In genomic region chr1:94654031-94654430, GRCh38 we compare ENCODE assay signal across 11 cellular contexts.
DNase-seq lines count a peak whose midpoint lies in the region; ATAC-seq, FAIRE-seq and TF ChIP-seq lines count a peak whose summit lies in the region.
"Had no signal": no experiment of that assay in that cellular context is flagged by ENCODE, and none has a peak within 500 bp of the region (broad histone marks: within the 10 kb centered on the region; RNA-seq: fewer than 3 reads in every experiment).

No MANE protein-coding gene starts in this region.

- FAIRE-seq in H1 (lab: Jason Lieb, UNC) (no peak), frontal cortex (lab: Jason Lieb, UNC) (no peak)

- H3K23me2 ChIP-seq in H1 (ENCODE audit: low read depth, low read length): no peaks in the 10 kb centered on the region; the same call in 1 of the 2 replicates

- no peak overlapping the region for H3K14ac ChIP-seq in H1 (ENCODE audit: insufficient read length)

- TF ChIP-seq RAD21 in H1 (IDR thresholded peaks at IDR 0.05 in 1 of 2, conservative IDR thresholded peaks at IDR 0.05 in 1 of 2; ENCODE audit: low read depth in 2 of 2, low read length in 2 of 2): no peak

- H4K91ac ChIP-seq in H1 (replicated peaks; ENCODE audit: insufficient read length, low read length): no peak overlapping the region

- TF ChIP-seq EP300 in H1 (IDR thresholded peaks at IDR 0.05; ENCODE audit: borderline replicate concordance in 1 of 2, low read depth in 2 of 2, low read length in 2 of 2): no peak

- H3K79me2 ChIP-seq in H1 (ENCODE audit: control insufficient read depth in 1 of 2, insufficient read depth in 2 of 2, low read length in 2 of 2): no peaks in the 10 kb centered on the region

- CTCF ChIA-PET in H1 (lab: Charles Lee; ENCODE audit: partially characterized antibody): interaction anchor here (0.7 to 1.4 kb wide), 8 partner anchors 11 to 152 kb away, joined by 3 to 4 read pairs (median 4); no protein-coding TSS in a partner anchor

- H3K36me3 ChIP-seq in H1 (ENCODE audit: control insufficient read depth in 2 of 4, insufficient read depth in 4 of 4, low read length in 3 of 4) (no peaks in the 10 kb centered on the region), lung (ENCODE audit: control insufficient read depth in 2 of 2, insufficient read depth in 2 of 2, low read length in 2 of 2) (no peaks in the 10 kb centered on the region)
- H3K36me3 ChIP-seq: tibial nerve had no signal

- no peak overlapping the region; the same call in 1 of the 2 replicates for H2BK20ac ChIP-seq in H1 (ENCODE audit: low read length)

- H3K4ac ChIP-seq in H1 (replicated peaks; ENCODE audit: insufficient read length, low read depth, low read length): no peak overlapping the region

- 87% methylated on average over 1 of the region's 1 CpG; no CpG with 5 or more reads in 1 of the 2 experiments for WGBS in H1 (ENCODE audit: extremely low coverage in 1 of 2, insufficient coverage in 1 of 2, insufficient read length in 1 of 2, insufficient replicate concordance in 2 of 2, low coverage in 1 of 2, low lambda C conversion rate in 2 of 2, missing lambda C conversion rate in 1 of 2), 2 experiments
- WGBS in lung, 2 donors: 72 to 88% methylated on average over 1 of the region's 1 CpG

- intact Hi-C loops in head of caudate nucleus (cut with DNase I): no loop called here

- H3K27me3 ChIP-seq in H1 (replicated peaks in 1 of 4; ENCODE audit: control insufficient read depth in 3 of 4, extremely low read depth in 1 of 4, insufficient read depth in 3 of 4, low read length in 3 of 4): no peaks in the 10 kb centered on the region
- no peaks in the 10 kb centered on the region for H3K27me3 ChIP-seq in lung (ENCODE audit: control insufficient read depth, insufficient read depth)
- H3K27me3 ChIP-seq: tibial nerve had no signal

- POLR2A ChIA-PET in H1 (lab: Charles Lee; ENCODE audit: partially characterized antibody): interaction anchor here (1.1 to 1.8 kb wide), 3 partner anchors 13 to 18 kb away, joined by 3 read pairs; no protein-coding TSS in a partner anchor

- no peak overlapping the region for H2BK120ac ChIP-seq in H1 (replicated peaks; ENCODE audit: low read depth, low read length)

- H4K20me1 ChIP-seq in H1 (replicated peaks in 1 of 2; ENCODE audit: control insufficient read depth in 1 of 2, insufficient read depth in 2 of 2, low read length in 2 of 2): no peaks in the 10 kb centered on the region

- no peak overlapping the region for H3K4me2 ChIP-seq in H1 (ENCODE audit: insufficient read depth in 1 of 2, low read depth in 2 of 2, low read length in 2 of 2)

- no peak overlapping the region; the same call in 1 of the 2 replicates for H2BK12ac ChIP-seq in H1 (ENCODE audit: low read depth, low read length)

- DNase-seq in Daoy (ENCODE audit: low read depth) (peak; percentile 88), LNCaP clone FGC (ENCODE audit: low read depth) (peak; percentile 40), H1 (ENCODE audit: low read depth in 1 of 2, low spot score in 2 of 2) (no peak), lung (ENCODE audit: low spot score) (peak; percentile 29), NCI-H128 (lab: John Stamatoyannopoulos, UW; ENCODE audit: unreplicated experiment) (no peak), head of caudate nucleus (no peak), frontal cortex (ENCODE audit: low spot score in 2 of 2) (no peak)
- DNase-seq: activated CD4-positive, alpha-beta T cell treated with anti-CD3 and anti-CD28 coated beads, Interleukin-2, amount 10 ng/mL, durations not matched to agents 24 days and 14 days; NCI-H524 had no signal

- H3K4me1 ChIP-seq in H1 (replicated peaks in 1 of 4; ENCODE audit: control insufficient read depth in 3 of 4, insufficient read depth in 4 of 4, low read length in 3 of 4) (peaks cover 2 to 11% (median 7%) of the 10 kb centered on the region in 4 experiments; a peak in 5 of 7 replicates), lung (ENCODE audit: control insufficient read depth in 2 of 2, insufficient read depth in 2 of 2, low read length in 2 of 2) (peaks cover under 1 to 6% of the 10 kb centered on the region in 2 donors)

- H2AK5ac ChIP-seq in H1 (ENCODE audit: low read depth, low read length): no peak overlapping the region

- no peak overlapping the region for H3K23ac ChIP-seq in H1 (ENCODE audit: insufficient read length)

- peak overlapping the region; percentile 67; the same call in 1 of the 2 replicates for H2BK5ac ChIP-seq in H1 (ENCODE audit: low read depth, low read length)

- no peak overlapping the region for H3K27ac ChIP-seq in H1 (ENCODE audit: low read depth, low read length)
- H3K27ac ChIP-seq in lung (ENCODE audit: low read depth in 1 of 2, low read length in 1 of 2): peak overlapping the region in 1 of 2 donors; percentile 78

- no peak overlapping the region for H3K4me3 ChIP-seq in LNCaP clone FGC (ENCODE audit: low read depth, low read length)
- no peak overlapping the region for H3K4me3 ChIP-seq in H1 (ENCODE audit: extremely low read depth in 1 of 4, insufficient read depth in 2 of 4, low read depth in 3 of 4, low read length in 4 of 4)
- no peak overlapping the region for H3K4me3 ChIP-seq in lung
- H3K4me3 ChIP-seq: tibial nerve had no signal

- TF ChIP-seq CTCF in LNCaP clone FGC (IDR thresholded peaks at IDR 0.05; ENCODE audit: control insufficient read depth, extremely low read depth, insufficient read depth) (no peak), H1 (IDR thresholded peaks at IDR 0.05; ENCODE audit: control extremely low read depth in 1 of 3, insufficient read depth in 1 of 3, low read depth in 1 of 3, low read length in 3 of 3) (no peak), lung (IDR thresholded peaks at IDR 0.05; ENCODE audit: control extremely low read depth, extremely low read depth) (no peak)

- H3K9me3 ChIP-seq in H1 (ENCODE audit: insufficient read depth in 2 of 2, low read depth in 1 of 2, low read length in 1 of 2) (no peaks in the 10 kb centered on the region), lung (ENCODE audit: control insufficient read depth in 2 of 2, insufficient read depth in 1 of 2, low read length in 1 of 2) (no peaks in the 10 kb centered on the region)
- H3K9me3 ChIP-seq: tibial nerve had no signal

- no peak for TF ChIP-seq POLR2A in H1 (IDR thresholded peaks at IDR 0.05; ENCODE audit: control extremely low read depth in 1 of 2, low read depth in 2 of 2, low read length in 2 of 2)

- no peaks in the 10 kb centered on the region for H3K79me1 ChIP-seq in H1 (ENCODE audit: low read depth, low read length)

- H2BK15ac ChIP-seq in H1 (ENCODE audit: low read length): no peak overlapping the region

- no peak overlapping the region for H4K5ac ChIP-seq in H1 (ENCODE audit: insufficient read length, low read depth, low read length)

- no peak overlapping the region for H3K9ac ChIP-seq in H1 (replicated peaks in 1 of 4; ENCODE audit: extremely low read depth in 1 of 4, low read depth in 3 of 4, low read length in 3 of 4)

- no peak overlapping the region for H2AFZ ChIP-seq in H1 (ENCODE audit: low read length)

- H3K56ac ChIP-seq in H1 (replicated peaks; ENCODE audit: insufficient read length, low read depth, low read length): no peak overlapping the region

- 0 out of 2 replicates have a peak overlapping the region, but pooled peaks have one; percentile 13 for H3K18ac ChIP-seq in H1 (ENCODE audit: extremely low read depth, low read length)

- no peak overlapping the region for H4K8ac ChIP-seq in H1 (ENCODE audit: extremely low read depth, insufficient read depth, low read length)

- ATAC-seq in lung (ENCODE audit: insufficient read depth, low FRiP score) (peak; percentile 73), HG03025 (IDR thresholded peaks at IDR 0.05; ENCODE audit: low FRiP score, unreplicated experiment) (no peak)

TF ChIP-seq in H1, 55 proteins besides CTCF, POLR2A, EP300 and RAD21:
- no peak for TF ChIP-seq SRF (IDR thresholded peaks at IDR 0.05; ENCODE audit: low read depth, low read length)
- TF ChIP-seq PHF8 (conservative IDR thresholded peaks at IDR 0.05; ENCODE audit: low read depth, low read length): no peak
- no peak for TF ChIP-seq CHD2 (IDR thresholded peaks at IDR 0.05; ENCODE audit: low read length)
- no peak for TF ChIP-seq CBX5 (IDR thresholded peaks at IDR 0.05; ENCODE audit: low read depth, low read length)
- no peak for TF ChIP-seq HDAC2 (IDR thresholded peaks at IDR 0.05; ENCODE audit: borderline replicate concordance in 1 of 2, low read depth in 2 of 2, low read length in 2 of 2)
- no peak for TF ChIP-seq CTBP2 (IDR thresholded peaks at IDR 0.05; ENCODE audit: borderline replicate concordance, insufficient read depth, insufficient read length, low read length)

Comparison
In these comparisons a context has a peak if more than half of its experiments do, and no peak if none do; other contexts are left out.
1. DNase-seq: peak in Daoy (single experiment), LNCaP clone FGC (single experiment) and lung (single experiment); none in H1 (0 of 2), NCI-H128 (single experiment), head of caudate nucleus (0 of 42) and frontal cortex (0 of 2).